ENCODE assay signal across 2 cellular contexts in genomic region chr10:95303535-95303934, GRCh38.
TF ChIP-seq lines count a peak whose summit lies in the region.

No MANE protein-coding gene starts in this region.

TF ChIP-seq in A549, 52 proteins besides CTCF, POLR2A, EP300 and RAD21:
- TF ChIP-seq RNF2 (IDR thresholded peaks at IDR 0.05; ENCODE audit: borderline replicate concordance, low read depth) (no peak), FOSL2 (IDR thresholded peaks at IDR 0.05) (no peak), FOSL2 (CRISPR knock-in tag; IDR thresholded peaks at IDR 0.05) (peak; percentile 34)

TF ChIP-seq in GM23338, 12 proteins besides CTCF, POLR2A, EP300 and RAD21:
- TF ChIP-seq JUNB (IDR thresholded peaks at IDR 0.05; ENCODE audit: unreplicated experiment) (no peak), STAT1 (IDR thresholded peaks at IDR 0.05; ENCODE audit: unreplicated experiment) (no peak), ETS1 (IDR thresholded peaks at IDR 0.05) (no peak)
- TF ChIP-seq, protein P1, sequence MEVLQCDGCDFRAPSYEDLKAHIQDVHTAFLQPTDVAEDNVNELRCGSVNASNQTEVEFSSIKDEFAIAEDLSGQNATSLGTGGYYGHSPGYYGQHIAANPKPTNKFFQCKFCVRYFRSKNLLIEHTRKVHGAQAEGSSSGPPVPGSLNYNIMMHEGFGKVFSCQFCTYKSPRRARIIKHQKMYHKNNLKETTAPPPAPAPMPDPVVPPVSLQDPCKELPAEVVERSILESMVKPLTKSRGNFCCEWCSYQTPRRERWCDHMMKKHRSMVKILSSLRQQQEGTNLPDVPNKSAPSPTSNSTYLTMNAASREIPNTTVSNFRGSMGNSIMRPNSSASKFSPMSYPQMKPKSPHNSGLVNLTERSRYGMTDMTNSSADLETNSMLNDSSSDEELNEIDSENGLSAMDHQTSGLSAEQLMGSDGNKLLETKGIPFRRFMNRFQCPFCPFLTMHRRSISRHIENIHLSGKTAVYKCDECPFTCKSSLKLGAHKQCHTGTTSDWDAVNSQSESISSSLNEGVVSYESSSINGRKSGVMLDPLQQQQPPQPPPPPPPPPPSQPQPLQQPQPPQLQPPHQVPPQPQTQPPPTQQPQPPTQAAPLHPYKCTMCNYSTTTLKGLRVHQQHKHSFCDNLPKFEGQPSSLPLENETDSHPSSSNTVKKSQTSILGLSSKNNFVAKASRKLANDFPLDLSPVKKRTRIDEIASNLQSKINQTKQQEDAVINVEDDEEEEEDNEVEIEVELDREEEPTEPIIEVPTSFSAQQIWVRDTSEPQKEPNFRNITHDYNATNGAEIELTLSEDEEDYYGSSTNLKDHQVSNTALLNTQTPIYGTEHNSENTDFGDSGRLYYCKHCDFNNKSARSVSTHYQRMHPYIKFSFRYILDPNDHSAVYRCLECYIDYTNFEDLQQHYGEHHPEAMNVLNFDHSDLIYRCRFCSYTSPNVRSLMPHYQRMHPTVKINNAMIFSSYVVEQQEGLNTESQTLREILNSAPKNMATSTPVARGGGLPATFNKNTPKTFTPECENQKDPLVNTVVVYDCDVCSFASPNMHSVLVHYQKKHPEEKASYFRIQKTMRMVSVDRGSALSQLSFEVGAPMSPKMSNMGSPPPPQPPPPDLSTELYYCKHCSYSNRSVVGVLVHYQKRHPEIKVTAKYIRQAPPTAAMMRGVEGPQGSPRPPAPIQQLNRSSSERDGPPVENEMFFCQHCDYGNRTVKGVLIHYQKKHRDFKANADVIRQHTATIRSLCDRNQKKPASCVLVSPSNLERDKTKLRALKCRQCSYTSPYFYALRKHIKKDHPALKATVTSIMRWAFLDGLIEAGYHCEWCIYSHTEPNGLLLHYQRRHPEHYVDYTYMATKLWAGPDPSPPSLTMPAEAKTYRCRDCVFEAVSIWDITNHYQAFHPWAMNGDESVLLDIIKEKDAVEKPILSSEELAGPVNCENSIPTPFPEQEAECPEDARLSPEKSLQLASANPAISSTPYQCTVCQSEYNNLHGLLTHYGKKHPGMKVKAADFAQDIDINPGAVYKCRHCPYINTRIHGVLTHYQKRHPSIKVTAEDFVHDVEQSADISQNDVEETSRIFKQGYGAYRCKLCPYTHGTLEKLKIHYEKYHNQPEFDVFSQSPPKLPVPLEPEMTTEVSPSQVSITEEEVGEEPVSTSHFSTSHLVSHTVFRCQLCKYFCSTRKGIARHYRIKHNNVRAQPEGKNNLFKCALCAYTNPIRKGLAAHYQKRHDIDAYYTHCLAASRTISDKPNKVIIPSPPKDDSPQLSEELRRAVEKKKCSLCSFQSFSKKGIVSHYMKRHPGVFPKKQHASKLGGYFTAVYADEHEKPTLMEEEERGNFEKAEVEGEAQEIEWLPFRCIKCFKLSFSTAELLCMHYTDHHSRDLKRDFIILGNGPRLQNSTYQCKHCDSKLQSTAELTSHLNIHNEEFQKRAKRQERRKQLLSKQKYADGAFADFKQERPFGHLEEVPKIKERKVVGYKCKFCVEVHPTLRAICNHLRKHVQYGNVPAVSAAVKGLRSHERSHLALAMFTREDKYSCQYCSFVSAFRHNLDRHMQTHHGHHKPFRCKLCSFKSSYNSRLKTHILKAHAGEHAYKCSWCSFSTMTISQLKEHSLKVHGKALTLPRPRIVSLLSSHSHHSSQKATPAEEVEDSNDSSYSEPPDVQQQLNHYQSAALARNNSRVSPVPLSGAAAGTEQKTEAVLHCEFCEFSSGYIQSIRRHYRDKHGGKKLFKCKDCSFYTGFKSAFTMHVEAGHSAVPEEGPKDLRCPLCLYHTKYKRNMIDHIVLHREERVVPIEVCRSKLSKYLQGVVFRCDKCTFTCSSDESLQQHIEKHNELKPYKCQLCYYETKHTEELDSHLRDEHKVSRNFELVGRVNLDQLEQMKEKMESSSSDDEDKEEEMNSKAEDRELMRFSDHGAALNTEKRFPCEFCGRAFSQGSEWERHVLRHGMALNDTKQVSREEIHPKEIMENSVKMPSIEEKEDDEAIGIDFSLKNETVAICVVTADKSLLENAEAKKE (CRISPR knock-in tag; IDR thresholded peaks at IDR 0.05), result no peak
